Comparison of ENCODE assay signal across 1 cellular context in genomic region chr11:18332891-18333290, GRCh38.
TF ChIP-seq lines count a peak whose summit lies in the region.

No MANE protein-coding gene starts in this region.

TF ChIP-seq in GM23338, 12 proteins besides CTCF, POLR2A, EP300 and RAD21:
- TF ChIP-seq CREB1 (CRISPR knock-in tag; IDR thresholded peaks at IDR 0.05; ENCODE audit: low read depth) (no peak), EZH2 (IDR thresholded peaks at IDR 0.05; ENCODE audit: low read depth, unreplicated experiment) (no peak), STAT1 (IDR thresholded peaks at IDR 0.05; ENCODE audit: unreplicated experiment) (no peak), NANOG (IDR thresholded peaks at IDR 0.05; ENCODE audit: borderline replicate concordance) (no peak), JUNB (IDR thresholded peaks at IDR 0.05; ENCODE audit: unreplicated experiment) (no peak), POLR2AphosphoS5 (IDR thresholded peaks at IDR 0.05; ENCODE audit: low read depth) (no peak), REST (IDR thresholded peaks at IDR 0.05; ENCODE audit: unreplicated experiment) (no peak)
